In genomic region chr10:103605359-103606156, GRCh38 we compare ENCODE assay signal across 8 cellular contexts.
DNase-seq lines count a peak whose midpoint lies in the region; ATAC-seq and TF ChIP-seq lines count a peak whose summit lies in the region.

No MANE protein-coding gene starts in this region.

- no peaks in the 10 kb centered on the region for H3K79me2 ChIP-seq in hepatocyte

- TF ChIP-seq CTCF in RWPE2 (IDR thresholded peaks at IDR 0.05; ENCODE audit: poor library complexity, severe bottlenecking) = peak; percentile 68
- peak; percentile 45 for TF ChIP-seq CTCF in hepatocyte (IDR thresholded peaks at IDR 0.05; ENCODE audit: poor library complexity)

- DNase-seq in activated gamma-delta T cell treated with Interleukin-2 at 50 U/mL for 16 hours (peak; percentile 36), activated gamma-delta T cell (lab: John Stamatoyannopoulos, UW) (no peak), RWPE2 (ENCODE audit: low spot score) (no peak), astrocyte of the hippocampus (ENCODE audit: low read depth, low spot score) (peak; percentile 23), hepatocyte (ENCODE audit: low spot score) (no peak), OCI-M2 (lab: John Stamatoyannopoulos, UW; ENCODE audit: unreplicated experiment) (no peak), ecto neural progenitor cell (ENCODE audit: low spot score) (no peak)
- peak; percentile 56 for DNase-seq in stimulated activated CD4-positive, alpha-beta T cell treated with anti-CD3 and anti-CD28 coated beads, Interleukin-15, amount 100 ng/mL, for 24 hours

- H3K27me3 ChIP-seq in RWPE2 (ENCODE audit: insufficient read depth, poor library complexity, severe bottlenecking) = no peaks in the 10 kb centered on the region
- H3K27me3 ChIP-seq in hepatocyte = no peaks in the 10 kb centered on the region

- no peak overlapping the region for H2AFZ ChIP-seq in hepatocyte

- 95% methylated on average over 13 of the region's 13 CpGs for WGBS in hepatocyte (ENCODE audit: low lambda C conversion rate, missing lambda C conversion rate)

- H3K4me2 ChIP-seq in hepatocyte = no peak overlapping the region

- H3K9me3 ChIP-seq in RWPE2 (ENCODE audit: severe bottlenecking) (no peaks in the 10 kb centered on the region), hepatocyte (ENCODE audit: low read depth) (no peaks in the 10 kb centered on the region)

- H3K4me3 ChIP-seq in RWPE2 (ENCODE audit: severe bottlenecking) (no peak overlapping the region), hepatocyte (no peak overlapping the region)

- ATAC-seq in RWPE2 (ENCODE audit: low read depth) = peak; percentile 15; the same call in 1 of the 3 replicates

- H4K20me1 ChIP-seq in hepatocyte (ENCODE audit: insufficient read depth, poor library complexity, severe bottlenecking) = no peaks in the 10 kb centered on the region

- no peaks in the 10 kb centered on the region for H3K9me2 ChIP-seq in hepatocyte (replicated peaks; ENCODE audit: insufficient read depth)

- H3K27ac ChIP-seq in RWPE2 (ENCODE audit: poor library complexity, severe bottlenecking) = no peak overlapping the region
- no peak overlapping the region for H3K27ac ChIP-seq in hepatocyte

- H3K4me1 ChIP-seq in RWPE2 (ENCODE audit: insufficient read depth, poor library complexity, severe bottlenecking) (no peaks in the 10 kb centered on the region), hepatocyte (ENCODE audit: insufficient read depth) (no peaks in the 10 kb centered on the region)

- H3K36me3 ChIP-seq in RWPE2 (ENCODE audit: low read depth) (peaks cover 49% of the 10 kb centered on the region), hepatocyte (replicated peaks; ENCODE audit: insufficient read depth, low read depth) (no peaks in the 10 kb centered on the region)

Comparison
In these comparisons a context has a peak if more than half of its experiments do, and no peak if none do; other contexts are left out.
1. DNase-seq: peak in activated gamma-delta T cell treated with Interleukin-2 at 50 U/mL for 16 hours (single experiment), astrocyte of the hippocampus (single experiment) and stimulated activated CD4-positive, alpha-beta T cell treated with anti-CD3 and anti-CD28 coated beads, Interleukin-15, amount 100 ng/mL, for 24 hours (single experiment); none in activated gamma-delta T cell (single experiment), RWPE2 (single experiment), hepatocyte (single experiment), OCI-M2 (single experiment) and ecto neural progenitor cell (single experiment).